Comparison of ENCODE assay signal across 14 cellular contexts in the genomic region with DNA sequence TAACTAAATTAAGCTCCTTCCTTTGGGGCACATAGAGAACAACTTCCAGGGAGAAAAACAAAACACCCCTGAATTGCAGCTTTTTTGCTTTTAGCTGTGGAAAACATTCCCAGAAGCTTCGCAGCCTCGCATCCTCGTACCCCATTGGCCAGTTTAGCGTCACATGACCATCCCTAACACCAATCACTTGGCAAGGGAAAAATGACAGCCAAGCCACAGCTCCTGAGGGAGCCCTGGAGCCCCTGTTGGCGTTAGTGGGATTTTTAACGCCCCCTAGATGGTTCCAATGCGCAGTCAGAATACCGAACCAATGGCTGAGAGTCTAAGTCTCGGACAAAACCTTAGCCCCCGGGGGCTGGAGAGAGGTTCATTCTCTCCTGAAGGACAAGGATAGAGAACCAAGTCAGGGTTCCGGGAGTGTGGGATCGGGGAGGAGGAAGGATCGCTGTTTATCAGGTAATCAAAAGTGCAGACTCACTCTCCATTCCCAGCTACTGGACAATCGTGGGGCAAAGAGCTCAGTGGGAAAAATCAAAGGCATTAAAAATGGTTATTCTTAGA.
DNase-seq lines count a peak whose midpoint lies in the region; ATAC-seq, FAIRE-seq and TF ChIP-seq lines count a peak whose summit lies in the region.
"Had no signal": no experiment of that assay in that cellular context is flagged by ENCODE, and none has a peak within 500 bp of the region (broad histone marks: within the 10 kb centered on the region; RNA-seq: fewer than 3 reads in every experiment).

No MANE protein-coding gene starts in this region.

- H3K27ac ChIP-seq in C4-2B: peak overlapping the region; percentile 81
- H3K27ac ChIP-seq in epithelial cell of prostate: peak overlapping the region; percentile 99
- H3K27ac ChIP-seq in pancreas: peak overlapping the region in 3 of 4 donors; percentile 42 to 89 (median 86)

- DNase-seq in NCI-H510A (lab: John Stamatoyannopoulos, UW) (peak; percentile 58), epithelial cell of prostate (ENCODE audit: low read depth, low spot score) (no peak), pancreas (no peak), T-helper 1 cell (no peak), NCI-H2081 treated with DMSO at 0.1 percent for 48 hours (lab: John Stamatoyannopoulos, UW) (no peak), MV-4-11 (lab: John Stamatoyannopoulos, UW) (no peak), sciatic nerve (ENCODE audit: low spot score) (no peak)
- DNase-seq: activated CD8-positive, alpha-beta T cell treated with anti-CD3 and anti-CD28 coated beads, Interleukin-2, amount 10 ng/mL, durations not matched to agents 7 days and 5 days; aorta; NCI-H1436 treated with DMSO at 0.1 percent for 48 hours; RPMI8226; substantia nigra had no signal

- H3K9me3 ChIP-seq in pancreas: no peaks in the 10 kb centered on the region

- WGBS in pancreas, 2 donors: 56 to 70% methylated on average over 14 of the region's 14 CpGs

- H3K4me1 ChIP-seq in pancreas: peaks cover 22 to 60% (median 39%) of the 10 kb centered on the region in 3 donors

- no peaks in the 10 kb centered on the region for H3K36me3 ChIP-seq in pancreas

- no peak overlapping the region for H3K4me3 ChIP-seq in pancreas
- H3K4me3 ChIP-seq: lung had no signal

- FAIRE-seq in pancreas (lab: Jason Lieb, UNC): no peak

- TF ChIP-seq CTCF in C4-2B (conservative IDR thresholded peaks at IDR 0.05): no peak
- no peak for TF ChIP-seq CTCF in pancreas (IDR thresholded peaks at IDR 0.05)

- intact Hi-C loops in pancreas (cut with DNase I): no loop called here
- intact Hi-C loops in sciatic nerve (cut with DNase I): no loop called here

- H3K27me3 ChIP-seq in pancreas: no peaks in the 10 kb centered on the region

- ATAC-seq in pancreas (peak in 3 of 4 donors; percentile 9 to 47 (median 18)), sciatic nerve (no peak)
- ATAC-seq: activated CD8-positive, alpha-beta T cell treated with anti-CD3 and anti-CD28 coated beads, Interleukin-2, amount 10 ng/mL, durations not matched to agents 7 days and 5 days had no signal
